In genomic region chr12:57488397-57489156, GRCh38 we compare ENCODE assay signal across 8 cellular contexts. TPM values are rescaled to one million over a fixed set of nuclear protein-coding genes. Genes with fewer than 3 reads are reported as not detected.
DNase-seq lines count a peak whose midpoint lies in the region; ATAC-seq and TF ChIP-seq lines count a peak whose summit lies in the region.

No MANE protein-coding gene starts in this region.

- H3F3A ChIP-seq in PC-9 (ENCODE audit: insufficient read depth, low read depth), result peaks cover 35% of the 10 kb centered on the region; the same call in 1 of the 2 replicates

- no peak overlapping the region for H3K23ac ChIP-seq in trophoblast cell (ENCODE audit: low read length)

- peak overlapping the region; percentile 36 for H2BK120ac ChIP-seq in trophoblast cell (ENCODE audit: insufficient read depth, low read length, poor library complexity)

- no peak for TF ChIP-seq CTCF in PC-9 (conservative IDR thresholded peaks at IDR 0.05)

- peak overlapping the region; percentile 73 for H3K27ac ChIP-seq in PC-9
- no peak overlapping the region for H3K27ac ChIP-seq in trophoblast cell (ENCODE audit: low read depth, low read length)

- H3K18ac ChIP-seq in trophoblast cell (ENCODE audit: low read length), result peak overlapping the region; percentile 64

- intact Hi-C loops in PC-9 (cut with micrococcal nuclease; ENCODE audit: unreplicated experiment), result no loop called here

- peak overlapping the region; percentile 9; the same call in 1 of the 2 replicates for H2AFZ ChIP-seq in PC-9
- H2AFZ ChIP-seq in trophoblast cell (ENCODE audit: insufficient read depth, low read length, poor library complexity), result no peak overlapping the region

- peak; percentile 3 for ATAC-seq in GM19395 (IDR thresholded peaks at IDR 0.05; ENCODE audit: unreplicated experiment)
- ATAC-seq in esophagus mucosa, result peak; percentile 24
- ATAC-seq in GM21529 (IDR thresholded peaks at IDR 0.05; ENCODE audit: unreplicated experiment), result no peak
- ATAC-seq in GM18861 (IDR thresholded peaks at IDR 0.05; ENCODE audit: unreplicated experiment), result no peak

- peak overlapping the region; percentile 88 for H3K4ac ChIP-seq in trophoblast cell (ENCODE audit: low read depth, low read length)

- H2AK5ac ChIP-seq in trophoblast cell (ENCODE audit: low read length), result peak overlapping the region; percentile 53

- peaks cover 33% of the 10 kb centered on the region for H4K20me1 ChIP-seq in PC-9 (ENCODE audit: insufficient read depth)

- peak overlapping the region; percentile 69 for H4K8ac ChIP-seq in trophoblast cell (ENCODE audit: low read depth, low read length)

- H4K91ac ChIP-seq in trophoblast cell (ENCODE audit: low read depth, low read length), result peak overlapping the region; percentile 91

- POLR2A ChIA-PET in PC-9 (lab: Charles Lee; ENCODE audit: unreplicated experiment), result no interaction called here

- no peaks in the 10 kb centered on the region for H3K9me2 ChIP-seq in PC-9 (ENCODE audit: insufficient read depth)

- no peak overlapping the region for H2BK12ac ChIP-seq in trophoblast cell (ENCODE audit: low read length)

- H3K27me3 ChIP-seq in PC-9 (ENCODE audit: insufficient read depth, low read depth), result no peaks in the 10 kb centered on the region
- no peaks in the 10 kb centered on the region for H3K27me3 ChIP-seq in trophoblast cell (ENCODE audit: insufficient read depth, low read length)

- DNase-seq in PC-9 (no peak), trophoblast cell (no peak), OCI-M2 (lab: John Stamatoyannopoulos, UW; ENCODE audit: unreplicated experiment) (no peak), midbrain (lab: John Stamatoyannopoulos, UW) (no peak)

- peak overlapping the region; percentile 26 for H4K12ac ChIP-seq in trophoblast cell (ENCODE audit: low read depth, low read length)

- H3K4me3 ChIP-seq in PC-9, result peak overlapping the region; percentile 97
- H3K4me3 ChIP-seq in trophoblast cell (ENCODE audit: low read depth, low read length), result peak overlapping the region; percentile 99

- WGBS in trophoblast cell (ENCODE audit: extremely low coverage, insufficient coverage, insufficient read length), result 100% methylated on average over 2 of the region's 11 CpGs

- peaks cover 3% of the 10 kb centered on the region for H3K79me1 ChIP-seq in trophoblast cell (ENCODE audit: low read length)

- H3K36me3 ChIP-seq in PC-9 (ENCODE audit: low read depth) (peaks cover 43% of the 10 kb centered on the region), trophoblast cell (ENCODE audit: control insufficient read depth in 1 of 2, insufficient read depth in 2 of 2, low read length in 2 of 2) (peaks cover 20 to 31% of the 10 kb centered on the region in 2 experiments)

- peaks cover 41% of the 10 kb centered on the region for H3K79me2 ChIP-seq in PC-9 (ENCODE audit: low read depth)
- H3K79me2 ChIP-seq in trophoblast cell (ENCODE audit: control insufficient read depth, insufficient read depth, low read length, poor library complexity), result peaks cover 8% of the 10 kb centered on the region

- H3K14ac ChIP-seq in trophoblast cell (ENCODE audit: low read length), result peak overlapping the region; percentile 76

- CTCF ChIA-PET in PC-9 (lab: Charles Lee), result interaction anchor here (0.6 to 0.7 kb wide), 2 partner anchors 32 to 356 kb away, joined by 3 to 11 read pairs; no protein-coding TSS in a partner anchor

- H3K9me3 ChIP-seq in PC-9 (ENCODE audit: insufficient read depth, low read depth) (no peaks in the 10 kb centered on the region), trophoblast cell (ENCODE audit: insufficient read depth, low read depth, low read length) (no peaks in the 10 kb centered on the region)

- H3K4me2 ChIP-seq in PC-9 (peak overlapping the region; percentile 98), trophoblast cell (ENCODE audit: low read length) (peak overlapping the region; percentile 90)

- peak overlapping the region; percentile 65 for H2BK5ac ChIP-seq in trophoblast cell (ENCODE audit: low read depth, low read length, poor library complexity)

- peak overlapping the region; percentile 98 for H3K9ac ChIP-seq in trophoblast cell (ENCODE audit: low read length)

- H3K4me1 ChIP-seq in PC-9 (replicated peaks; ENCODE audit: insufficient read depth), result no peaks in the 10 kb centered on the region; the same call in 1 of the 2 replicates
- H3K4me1 ChIP-seq in trophoblast cell (ENCODE audit: control insufficient read depth in 1 of 2, insufficient read depth in 2 of 2, low read length in 2 of 2), result peaks cover 5 to 8% of the 10 kb centered on the region in 2 experiments

- BruUV-seq in PC-9 (replicated peaks; lab: Mats Ljungman, UMichigan), result no TSS peak

RNA-seq across cellular contexts. Expression of gene MARS1, which starts 0.7 kb away (rescaled TPM):
- total RNA-seq in PC-9 (2021) (307 and 366 TPM in 2 replicates), esophagus mucosa (130 TPM)
- 418 and 476 TPM in 2 replicates for polyA plus RNA-seq in trophoblast cell (2013)

RNA-seq across cellular contexts. Expression of gene ARHGAP9, which starts 8.9 kb away (rescaled TPM):
- total RNA-seq in PC-9 (2021), result not detected in 2 replicates
- 2.0 TPM for total RNA-seq in esophagus mucosa
- 0.26 and 0.49 TPM in 2 replicates for polyA plus RNA-seq in trophoblast cell (2013)

RNA-seq across cellular contexts. Expression of gene GLI1, which starts 29.0 kb away (rescaled TPM):
- total RNA-seq in PC-9 (2021) (not detected in 2 replicates), esophagus mucosa (0.72 TPM)
- 1.4 and 2.3 TPM in 2 replicates for polyA plus RNA-seq in trophoblast cell (2013)

RNA-seq across cellular contexts. Expression of gene DDIT3, which starts 31.7 kb away (rescaled TPM):
- total RNA-seq in PC-9 (2021), result 15.6 and 17.3 TPM in 2 replicates
- 34.8 TPM for total RNA-seq in esophagus mucosa
- 106 and 110 TPM in 2 replicates for polyA plus RNA-seq in trophoblast cell (2013)

RNA-seq across cellular contexts. Expression of gene INHBE, which starts 33.5 kb away (rescaled TPM):
- total RNA-seq in PC-9 (2021) (0.73 and 0.90 TPM in 2 replicates), esophagus mucosa (not detected)
- 0.26 and 0.46 TPM in 2 replicates for polyA plus RNA-seq in trophoblast cell (2013)

Comparison
In these comparisons a context has a peak if more than half of its experiments do, and no peak if none do; other contexts are left out.
1. ATAC-seq: peak in GM19395 (single experiment) and esophagus mucosa (single experiment); none in GM21529 (single experiment) and GM18861 (single experiment).